7 cellular contexts compared by ENCODE assay signal in genomic region chr11:120400564-120401364, GRCh38.
DNase-seq lines count a peak whose midpoint lies in the region; ATAC-seq and TF ChIP-seq lines count a peak whose summit lies in the region.

No MANE protein-coding gene starts in this region.

- TF ChIP-seq CTCF in WERI-Rb-1 (IDR thresholded peaks at IDR 0.05; ENCODE audit: low read depth, low read length) (no peak), upper lobe of left lung (IDR thresholded peaks at IDR 0.05) (no peak)

- H3K9me3 ChIP-seq in WERI-Rb-1 (ENCODE audit: severe bottlenecking) (no peaks in the 10 kb centered on the region), upper lobe of left lung (no peaks in the 10 kb centered on the region)

- peaks cover 25 to 35% (median 29%) of the 10 kb centered on the region in 4 donors for H3K4me1 ChIP-seq in upper lobe of left lung

- H3K4me3 ChIP-seq in WERI-Rb-1 (ENCODE audit: low read depth, low read length) (peak overlapping the region; percentile 11; the same call in 1 of the 2 replicates), upper lobe of left lung (no peak overlapping the region)

- ATAC-seq in upper lobe of left lung (ENCODE audit: low FRiP score in 2 of 2): peak; percentile 46 to 92
- no peak for ATAC-seq in HG03432 (IDR thresholded peaks at IDR 0.05; ENCODE audit: unreplicated experiment)

- peak; percentile 99 for DNase-seq in HT1080 (ENCODE audit: low read depth)
- no peak for DNase-seq in WERI-Rb-1
- peak; percentile 27 for DNase-seq in iPS-NIHi11 (ENCODE audit: low spot score)
- DNase-seq in upper lobe of left lung: peak in 1 of 2 donors; percentile 43
- DNase-seq in islet precursor cell: no peak
- DNase-seq in cortex of kidney (lab: John Stamatoyannopoulos, UW): no peak

- no peak for TF ChIP-seq POLR2A in upper lobe of left lung (IDR thresholded peaks at IDR 0.05)

- H3K27me3 ChIP-seq in WERI-Rb-1 (ENCODE audit: insufficient read depth, low read depth, severe bottlenecking): no peaks in the 10 kb centered on the region
- H3K27me3 ChIP-seq in upper lobe of left lung: no peaks in the 10 kb centered on the region

- H3K27ac ChIP-seq in WERI-Rb-1 (peak overlapping the region; percentile 11; the same call in 1 of the 2 replicates), upper lobe of left lung (peak overlapping the region in 3 of 4 donors; percentile 2 to 65 (median 57))

- 37 to 38% methylated on average over 7 of the region's 7 CpGs for WGBS in upper lobe of left lung, 2 donors

- no peaks in the 10 kb centered on the region for H3K36me3 ChIP-seq in WERI-Rb-1
- no peaks in the 10 kb centered on the region for H3K36me3 ChIP-seq in upper lobe of left lung

- no peak for TF ChIP-seq EP300 in upper lobe of left lung (IDR thresholded peaks at IDR 0.05)

Comparison
In these comparisons a context has a peak if more than half of its experiments do, and no peak if none do; other contexts are left out.
1. DNase-seq: peak in HT1080 (single experiment) and iPS-NIHi11 (single experiment); none in WERI-Rb-1 (single experiment), islet precursor cell (single experiment) and cortex of kidney (single experiment).